Comparison of ENCODE assay signal across 24 cellular contexts in the genomic region with DNA sequence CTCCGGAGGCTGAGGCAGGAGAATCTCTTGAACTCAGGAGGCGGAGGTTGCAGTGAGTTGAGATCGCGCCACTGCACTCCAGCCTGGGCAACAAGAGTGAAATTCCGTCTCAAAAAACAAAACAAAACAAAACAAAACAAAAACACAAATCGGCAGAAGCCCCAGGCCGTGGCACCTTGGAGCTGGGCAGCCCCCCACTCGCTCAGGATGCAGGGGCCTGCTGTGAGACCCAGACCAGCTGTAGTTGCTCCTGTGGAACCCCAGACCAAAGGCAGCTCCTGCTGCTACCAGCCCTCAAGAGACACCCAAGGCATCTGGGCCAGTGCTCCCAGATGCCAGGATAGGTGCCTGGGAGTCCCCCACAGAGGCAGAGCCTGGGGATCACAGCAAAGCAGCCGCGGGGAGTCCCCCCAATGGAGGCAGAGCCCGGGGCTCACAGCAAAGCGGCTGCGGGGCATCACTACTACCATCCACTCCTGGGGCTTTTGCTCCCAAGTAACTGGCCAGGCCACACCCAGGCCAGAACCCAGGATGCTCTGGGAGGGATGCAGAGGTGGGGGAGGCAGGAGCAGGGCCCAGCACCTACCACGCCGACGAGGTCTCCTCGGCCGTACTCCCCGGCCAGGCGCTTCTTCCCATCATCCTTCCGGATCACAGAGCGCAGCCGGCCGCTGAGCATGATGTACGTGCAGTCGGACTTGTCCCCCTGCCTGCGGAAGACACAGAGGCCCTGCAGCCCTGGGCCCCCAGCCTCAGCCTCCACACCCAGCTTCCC. TPM values are rescaled to one million over a fixed set of nuclear protein-coding genes. Genes with fewer than 3 reads are reported as not detected.
DNase-seq lines count a peak whose midpoint lies in the region; ATAC-seq, FAIRE-seq and TF ChIP-seq lines count a peak whose summit lies in the region.
"Had no signal": no experiment of that assay in that cellular context is flagged by ENCODE, and none has a peak within 500 bp of the region (broad histone marks: within the 10 kb centered on the region; RNA-seq: fewer than 3 reads in every experiment).

No MANE protein-coding gene starts in this region.

- no peak for TF ChIP-seq RAD21 in SK-N-SH (IDR thresholded peaks at IDR 0.05; ENCODE audit: low read length)

- TF ChIP-seq CTCF in SK-N-SH (IDR thresholded peaks at IDR 0.05) (no peak), kidney (IDR thresholded peaks at IDR 0.05; ENCODE audit: borderline replicate concordance, extremely low read depth, insufficient read depth) (no peak)

- TF ChIP-seq EP300 in SK-N-SH (IDR thresholded peaks at IDR 0.05; ENCODE audit: borderline replicate concordance in 1 of 2, low read depth in 1 of 2, low read length in 1 of 2) = no peak

- H3K27me3 ChIP-seq in SK-N-SH (ENCODE audit: insufficient read depth) = no peaks in the 10 kb centered on the region

- no peak for ATAC-seq in SK-N-SH treated with all-trans-retinoic acid at 6 μM for 48 hours
- ATAC-seq in sciatic nerve = no peak
- ATAC-seq in HG03045 (IDR thresholded peaks at IDR 0.05; ENCODE audit: unreplicated experiment) = no peak
- ATAC-seq: A549, GM23338, HepG2 had no signal

- no peaks in the 10 kb centered on the region for H4K20me1 ChIP-seq in SK-N-SH (ENCODE audit: insufficient read depth)

- FAIRE-seq in kidney (lab: Jason Lieb, UNC) = no peak
- FAIRE-seq: A549, GM12892, GM18507, HepG2 had no signal

- intact Hi-C loops in kidney (cut with DNase I) (no loop called here), sciatic nerve (cut with DNase I) (no loop called here)

- H3K9me2 ChIP-seq in SK-N-SH = no peaks in the 10 kb centered on the region

- POLR2A ChIA-PET in SK-N-SH (lab: Yijun Ruan, JAX) = no interaction called here

- no peak overlapping the region for H2AFZ ChIP-seq in SK-N-SH (ENCODE audit: low read depth)
- H2AFZ ChIP-seq: GM23338 had no signal

- CTCF ChIA-PET in SK-N-SH (lab: Yijun Ruan, JAX) = interaction anchor here (0.9 kb wide), 1 partner anchor 74 kb away, joined by 3 read pairs; a partner anchor contains a TSS

- H3F3A ChIP-seq in SK-N-SH (replicated peaks; ENCODE audit: insufficient read depth) = no peaks in the 10 kb centered on the region

- H3K27ac ChIP-seq in SK-N-SH (ENCODE audit: low read depth in 2 of 2, low read length in 1 of 2) (no peak overlapping the region), kidney (ENCODE audit: low read depth in 2 of 2, low read length in 2 of 2) (no peak overlapping the region)
- H3K27ac ChIP-seq: 22Rv1, A549, C4-2B had no signal

- H3K9me3 ChIP-seq in SK-N-SH = no peaks in the 10 kb centered on the region
- no peaks in the 10 kb centered on the region for H3K9me3 ChIP-seq in kidney (ENCODE audit: control insufficient read depth in 1 of 2, low read length in 2 of 2)
- H3K9me3 ChIP-seq: A549 had no signal

- DNase-seq in SK-N-SH (peak; percentile 38), kidney (peak; percentile 53), sciatic nerve (ENCODE audit: low spot score) (peak; percentile 46), SHP77 treated with DMSO at 0.1 percent for 48 hours (lab: John Stamatoyannopoulos, UW) (no peak), NCI-H2081 (lab: John Stamatoyannopoulos, UW) (no peak)
- DNase-seq: AML-193; Caco-2; CD4-positive, alpha-beta T cell; DMS153; DMS79; GDM1; H9 had no signal

- no peak overlapping the region for H3K4me2 ChIP-seq in SK-N-SH
- H3K4me2 ChIP-seq: A549, GM23338 had no signal

- H3K4me1 ChIP-seq in SK-N-SH (ENCODE audit: control insufficient read depth in 1 of 2, insufficient read depth in 2 of 2, low read depth in 1 of 2, low read length in 1 of 2) (no peaks in the 10 kb centered on the region), kidney (ENCODE audit: control insufficient read depth in 1 of 2, insufficient read depth in 1 of 2, low read depth in 1 of 2, low read length in 2 of 2) (no peaks in the 10 kb centered on the region)
- H3K4me1 ChIP-seq: A549, Caco-2 had no signal

- H3K79me2 ChIP-seq in SK-N-SH (ENCODE audit: insufficient read depth) = no peaks in the 10 kb centered on the region

- WGBS in SK-N-SH (ENCODE audit: low lambda C conversion rate) = 86% methylated on average over 24 of the region's 27 CpGs

- no peak overlapping the region for H3K4me3 ChIP-seq in SK-N-SH (ENCODE audit: low read depth in 2 of 2, low read length in 1 of 2)
- no peak overlapping the region for H3K4me3 ChIP-seq in kidney (ENCODE audit: low read length in 2 of 2)
- H3K4me3 ChIP-seq: A549, GM23338 had no signal

- H3K9ac ChIP-seq in SK-N-SH (no peak overlapping the region), kidney (ENCODE audit: low read length in 2 of 2) (no peak overlapping the region)

- H3K36me3 ChIP-seq in SK-N-SH (replicated peaks in 1 of 2; ENCODE audit: control insufficient read depth in 1 of 2, insufficient read depth in 2 of 2, low read length in 1 of 2) (no peaks in the 10 kb centered on the region), kidney (ENCODE audit: control insufficient read depth in 1 of 2, insufficient read depth in 2 of 2, low read length in 2 of 2) (no peaks in the 10 kb centered on the region)

TF ChIP-seq in SK-N-SH, 30 proteins besides CTCF, POLR2A, EP300 and RAD21 (continues in another document):
- TF ChIP-seq GABPA (IDR thresholded peaks at IDR 0.05; ENCODE audit: low read depth) (no peak), EZH2phosphoT487 (IDR thresholded peaks at IDR 0.05; ENCODE audit: borderline replicate concordance, low read depth) (no peak), NFIC (IDR thresholded peaks at IDR 0.05; ENCODE audit: borderline replicate concordance) (no peak), FOSL2 (IDR thresholded peaks at IDR 0.05; ENCODE audit: borderline replicate concordance, low read depth) (no peak), TEAD4 (IDR thresholded peaks at IDR 0.05; ENCODE audit: borderline replicate concordance, insufficient read depth) (no peak), ELF1 (IDR thresholded peaks at IDR 0.05) (no peak), NRF1 (IDR thresholded peaks at IDR 0.05; ENCODE audit: low read depth, low read length) (no peak)
- TF ChIP-seq, protein P1, sequence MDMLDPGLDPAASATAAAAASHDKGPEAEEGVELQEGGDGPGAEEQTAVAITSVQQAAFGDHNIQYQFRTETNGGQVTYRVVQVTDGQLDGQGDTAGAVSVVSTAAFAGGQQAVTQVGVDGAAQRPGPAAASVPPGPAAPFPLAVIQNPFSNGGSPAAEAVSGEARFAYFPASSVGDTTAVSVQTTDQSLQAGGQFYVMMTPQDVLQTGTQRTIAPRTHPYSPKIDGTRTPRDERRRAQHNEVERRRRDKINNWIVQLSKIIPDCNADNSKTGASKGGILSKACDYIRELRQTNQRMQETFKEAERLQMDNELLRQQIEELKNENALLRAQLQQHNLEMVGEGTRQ (IDR thresholded peaks at IDR 0.05; ENCODE audit: borderline replicate concordance, low read depth, low read length) = no peak
- TF ChIP-seq, protein P2, sequence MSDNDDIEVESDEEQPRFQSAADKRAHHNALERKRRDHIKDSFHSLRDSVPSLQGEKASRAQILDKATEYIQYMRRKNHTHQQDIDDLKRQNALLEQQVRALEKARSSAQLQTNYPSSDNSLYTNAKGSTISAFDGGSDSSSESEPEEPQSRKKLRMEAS (IDR thresholded peaks at IDR 0.05; ENCODE audit: low read depth) = no peak

TF ChIP-seq in SK-N-SH treated with all-trans-retinoic acid at 6 μM for 48 hours, 23 proteins besides CTCF, POLR2A, EP300 and RAD21 (continues in another document):
- TF ChIP-seq ZNF70 (CRISPR knock-in tag; IDR thresholded peaks at IDR 0.05) (no peak), ZNF8 (CRISPR knock-in tag; IDR thresholded peaks at IDR 0.05) (no peak), ZFP30 (CRISPR knock-in tag; IDR thresholded peaks at IDR 0.05) (no peak), ZNF565 (CRISPR knock-in tag; conservative IDR thresholded peaks at IDR 0.05; ENCODE audit: low read depth) (no peak), ZFP3 (CRISPR knock-in tag; IDR thresholded peaks at IDR 0.05) (no peak)
- TF ChIP-seq, protein P3, sequence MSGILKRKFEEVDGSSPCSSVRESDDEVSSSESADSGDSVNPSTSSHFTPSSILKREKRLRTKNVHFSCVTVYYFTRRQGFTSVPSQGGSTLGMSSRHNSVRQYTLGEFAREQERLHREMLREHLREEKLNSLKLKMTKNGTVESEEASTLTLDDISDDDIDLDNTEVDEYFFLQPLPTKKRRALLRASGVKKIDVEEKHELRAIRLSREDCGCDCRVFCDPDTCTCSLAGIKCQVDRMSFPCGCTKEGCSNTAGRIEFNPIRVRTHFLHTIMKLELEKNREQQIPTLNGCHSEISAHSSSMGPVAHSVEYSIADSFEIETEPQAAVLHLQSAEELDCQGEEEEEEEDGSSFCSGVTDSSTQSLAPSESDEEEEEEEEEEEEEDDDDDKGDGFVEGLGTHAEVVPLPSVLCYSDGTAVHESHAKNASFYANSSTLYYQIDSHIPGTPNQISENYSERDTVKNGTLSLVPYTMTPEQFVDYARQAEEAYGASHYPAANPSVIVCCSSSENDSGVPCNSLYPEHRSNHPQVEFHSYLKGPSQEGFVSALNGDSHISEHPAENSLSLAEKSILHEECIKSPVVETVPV (CRISPR knock-in tag; IDR thresholded peaks at IDR 0.05) = no peak

RNA-seq across cellular contexts. Expression of a gene that starts 37.7 kb away (rescaled TPM):
- polyA plus RNA-seq in SK-N-SH (2012; rRNA removed) (58.6 and 58.8 TPM in 2 replicates), kidney (ENCODE audit: insufficient read depth, low read depth, low replicate concordance) (32.7 TPM)
- polyA plus RNA-seq in SK-N-SH (2012; cell fraction: cytosol; rRNA removed) = 23.7 and 36.2 TPM in 2 replicates
- 185 and 220 TPM in 2 replicates for polyA plus RNA-seq in SK-N-SH (2012; cell fraction: nucleus; rRNA removed)
- total RNA-seq in kidney (49.5 TPM), sciatic nerve (50.4 TPM)

RNA-seq across cellular contexts. Expression of a gene that starts 53.4 kb away (rescaled TPM):
- polyA plus RNA-seq in SK-N-SH (2012; rRNA removed) (0.88 and 0.99 TPM in 2 replicates), kidney (ENCODE audit: insufficient read depth, low read depth, low replicate concordance) (2.1 TPM)
- polyA plus RNA-seq in SK-N-SH (2012; cell fraction: cytosol; rRNA removed) = 0.24 and 0.35 TPM in 2 replicates
- polyA plus RNA-seq in SK-N-SH (2012; cell fraction: nucleus; rRNA removed) = 10.1 and 11.1 TPM in 2 replicates
- total RNA-seq in kidney (9.6 TPM), sciatic nerve (18.3 TPM)

RNA-seq across cellular contexts. Expression of a gene that starts 54.9 kb away (rescaled TPM):
- polyA plus RNA-seq in SK-N-SH (2012; rRNA removed) (39.4 and 58.9 TPM in 2 replicates), kidney (ENCODE audit: insufficient read depth, low read depth, low replicate concordance) (150 TPM)
- 32.3 and 39.9 TPM in 2 replicates for polyA plus RNA-seq in SK-N-SH (2012; cell fraction: cytosol; rRNA removed)
- 29.5 and 53.2 TPM in 2 replicates for polyA plus RNA-seq in SK-N-SH (2012; cell fraction: nucleus; rRNA removed)
- total RNA-seq in kidney (47.3 TPM), sciatic nerve (61.1 TPM)

RNA-seq across cellular contexts. Expression of a gene that starts 55.6 kb away (rescaled TPM):
- polyA plus RNA-seq in SK-N-SH (2012; rRNA removed) (0.18 and 0.30 TPM in 2 replicates), kidney (ENCODE audit: insufficient read depth, low read depth, low replicate concordance) (5.0 TPM)
- 0.03 and 0.12 TPM in 2 replicates for polyA plus RNA-seq in SK-N-SH (2012; cell fraction: cytosol; rRNA removed)
- polyA plus RNA-seq in SK-N-SH (2012; cell fraction: nucleus; rRNA removed) = 2.2 and 2.6 TPM in 2 replicates
- total RNA-seq in kidney (5.2 TPM), sciatic nerve (not detected)
- total RNA-seq: CD4-positive, alpha-beta T cell; Daoy had no signal
- polyA plus RNA-seq: BJ, IgD-negative memory B cell had no signal

Comparison
In these comparisons a context has a peak if more than half of its experiments do, and no peak if none do; other contexts are left out.
1. DNase-seq: peak in SK-N-SH (single experiment), kidney (single experiment) and sciatic nerve (single experiment); none in SHP77 treated with DMSO at 0.1 percent for 48 hours (single experiment) and NCI-H2081 (0 of 2).